Comparison of ENCODE assay signal across 1 cellular context in genomic region chr3:150546226-150547044, GRCh38.
A peak's percentile ranks its signal among the peaks of the same experiment; 100 is the strongest.
TF ChIP-seq lines count a peak whose summit lies in the region.

Gene EIF2A (plus strand): TSS chr3:150546787. CDS start chr3:150546803, 16 bp downstream.
Gene SERP1 (minus strand): TSS chr3:150546496. CDS start chr3:150546135, 361 bp downstream.

TF ChIP-seq in HepG2, 621 proteins besides CTCF, POLR2A, EP300 and RAD21 (continued from another document and continues in another):
- TF ChIP-seq CEBPZ (IDR thresholded peaks at IDR 0.05; ENCODE audit: low read length) (no peak), ZNF788 (CRISPR knock-in tag; IDR thresholded peaks at IDR 0.05; ENCODE audit: borderline replicate concordance) (peak; percentile 94; the same call in 1 of the 2 replicates), ZKSCAN5 (CRISPR knock-in tag; IDR thresholded peaks at IDR 0.05) (0 out of 2 replicates have a peak, but pooled peaks have one; percentile 29), ZNF234 (CRISPR knock-in tag; conservative IDR thresholded peaks at IDR 0.05) (peak; percentile 79; the same call in 1 of the 2 replicates), BRD4 (CRISPR knock-in tag; IDR thresholded peaks at IDR 0.05) (no peak; the same call in 1 of the 2 replicates), RBM39 (IDR thresholded peaks at IDR 0.05; ENCODE audit: low read depth, low read length, poor library complexity, severe bottlenecking) (peak; percentile 84), NFYB (CRISPR knock-in tag; IDR thresholded peaks at IDR 0.05) (peak; percentile 88), HOXA5 (CRISPR knock-in tag; IDR thresholded peaks at IDR 0.05) (peak; percentile 59), XBP1 (CRISPR knock-in tag; IDR thresholded peaks at IDR 0.05) (peak; percentile 99), NPAS2 (CRISPR knock-in tag; IDR thresholded peaks at IDR 0.05; ENCODE audit: borderline replicate concordance) (no peak), ZNF563 (CRISPR knock-in tag; IDR thresholded peaks at IDR 0.05) (peak; percentile 69; the same call in 1 of the 2 replicates), ZFP90 (CRISPR knock-in tag; IDR thresholded peaks at IDR 0.05; ENCODE audit: borderline replicate concordance) (peak; percentile 53; the same call in 1 of the 2 replicates), KDM5B (CRISPR knock-in tag; IDR thresholded peaks at IDR 0.05; ENCODE audit: borderline replicate concordance) (peak; percentile 91), SIN3B (IDR thresholded peaks at IDR 0.05; ENCODE audit: low read length) (peak; percentile 86), ATF7-NPFF (CRISPR knock-in tag; IDR thresholded peaks at IDR 0.05; ENCODE audit: low read depth) (no peak; the same call in 1 of the 2 replicates), SCMH1 (CRISPR knock-in tag; IDR thresholded peaks at IDR 0.05; ENCODE audit: borderline replicate concordance) (no peak), KIAA2018 (CRISPR knock-in tag; IDR thresholded peaks at IDR 0.05; ENCODE audit: borderline replicate concordance) (0 out of 2 replicates have a peak, but pooled peaks have one; percentile 78), ZNF614 (CRISPR knock-in tag; IDR thresholded peaks at IDR 0.05; ENCODE audit: borderline replicate concordance) (peak; percentile 30; the same call in 1 of the 2 replicates), MEF2D (CRISPR knock-in tag; IDR thresholded peaks at IDR 0.05) (peak; percentile 89; the same call in 1 of the 2 replicates), ZNF746 (CRISPR knock-in tag; IDR thresholded peaks at IDR 0.05) (peak; percentile 70), ZNF558 (CRISPR knock-in tag; IDR thresholded peaks at IDR 0.05; ENCODE audit: borderline replicate concordance) (peak; percentile 63; the same call in 1 of the 2 replicates), CREM (IDR thresholded peaks at IDR 0.05) (peak; percentile 99), CREM (CRISPR knock-in tag; IDR thresholded peaks at IDR 0.05) (peak; percentile 87), ERF (CRISPR knock-in tag; IDR thresholded peaks at IDR 0.05) (peak; percentile 72), SOX5 (CRISPR knock-in tag; IDR thresholded peaks at IDR 0.05; ENCODE audit: borderline replicate concordance) (peak; percentile 56; the same call in 1 of the 2 replicates), KMT2A (CRISPR knock-in tag; IDR thresholded peaks at IDR 0.05) (peak; percentile 97), NCOA1 (CRISPR knock-in tag; IDR thresholded peaks at IDR 0.05) (peak; percentile 75; the same call in 1 of the 2 replicates), RXRB (CRISPR knock-in tag; IDR thresholded peaks at IDR 0.05; ENCODE audit: borderline replicate concordance) (peak; percentile 36; the same call in 1 of the 2 replicates), MAF1 (CRISPR knock-in tag; IDR thresholded peaks at IDR 0.05; ENCODE audit: borderline replicate concordance) (peak; percentile 55; the same call in 1 of the 2 replicates), YEATS2 (CRISPR knock-in tag; IDR thresholded peaks at IDR 0.05; ENCODE audit: borderline replicate concordance) (peak; percentile 93)
- TF ChIP-seq, protein P1, sequence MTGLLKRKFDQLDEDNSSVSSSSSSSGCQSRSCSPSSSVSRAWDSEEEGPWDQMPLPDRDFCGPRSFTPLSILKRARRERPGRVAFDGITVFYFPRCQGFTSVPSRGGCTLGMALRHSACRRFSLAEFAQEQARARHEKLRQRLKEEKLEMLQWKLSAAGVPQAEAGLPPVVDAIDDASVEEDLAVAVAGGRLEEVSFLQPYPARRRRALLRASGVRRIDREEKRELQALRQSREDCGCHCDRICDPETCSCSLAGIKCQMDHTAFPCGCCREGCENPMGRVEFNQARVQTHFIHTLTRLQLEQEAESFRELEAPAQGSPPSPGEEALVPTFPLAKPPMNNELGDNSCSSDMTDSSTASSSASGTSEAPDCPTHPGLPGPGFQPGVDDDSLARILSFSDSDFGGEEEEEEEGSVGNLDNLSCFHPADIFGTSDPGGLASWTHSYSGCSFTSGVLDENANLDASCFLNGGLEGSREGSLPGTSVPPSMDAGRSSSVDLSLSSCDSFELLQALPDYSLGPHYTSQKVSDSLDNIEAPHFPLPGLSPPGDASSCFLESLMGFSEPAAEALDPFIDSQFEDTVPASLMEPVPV (CRISPR knock-in tag; IDR thresholded peaks at IDR 0.05), result peak; percentile 80; the same call in 1 of the 2 replicates
- TF ChIP-seq, protein P2, sequence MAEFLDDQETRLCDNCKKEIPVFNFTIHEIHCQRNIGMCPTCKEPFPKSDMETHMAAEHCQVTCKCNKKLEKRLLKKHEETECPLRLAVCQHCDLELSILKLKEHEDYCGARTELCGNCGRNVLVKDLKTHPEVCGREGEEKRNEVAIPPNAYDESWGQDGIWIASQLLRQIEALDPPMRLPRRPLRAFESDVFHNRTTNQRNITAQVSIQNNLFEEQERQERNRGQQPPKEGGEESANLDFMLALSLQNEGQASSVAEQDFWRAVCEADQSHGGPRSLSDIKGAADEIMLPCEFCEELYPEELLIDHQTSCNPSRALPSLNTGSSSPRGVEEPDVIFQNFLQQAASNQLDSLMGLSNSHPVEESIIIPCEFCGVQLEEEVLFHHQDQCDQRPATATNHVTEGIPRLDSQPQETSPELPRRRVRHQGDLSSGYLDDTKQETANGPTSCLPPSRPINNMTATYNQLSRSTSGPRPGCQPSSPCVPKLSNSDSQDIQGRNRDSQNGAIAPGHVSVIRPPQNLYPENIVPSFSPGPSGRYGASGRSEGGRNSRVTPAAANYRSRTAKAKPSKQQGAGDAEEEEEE (CRISPR knock-in tag; IDR thresholded peaks at IDR 0.05; ENCODE audit: borderline replicate concordance), result peak; percentile 96; the same call in 1 of the 2 replicates
- TF ChIP-seq, protein P3, sequence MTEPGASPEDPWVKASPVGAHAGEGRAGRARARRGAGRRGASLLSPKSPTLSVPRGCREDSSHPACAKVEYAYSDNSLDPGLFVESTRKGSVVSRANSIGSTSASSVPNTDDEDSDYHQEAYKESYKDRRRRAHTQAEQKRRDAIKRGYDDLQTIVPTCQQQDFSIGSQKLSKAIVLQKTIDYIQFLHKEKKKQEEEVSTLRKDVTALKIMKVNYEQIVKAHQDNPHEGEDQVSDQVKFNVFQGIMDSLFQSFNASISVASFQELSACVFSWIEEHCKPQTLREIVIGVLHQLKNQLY (CRISPR knock-in tag; IDR thresholded peaks at IDR 0.05), result peak; percentile 54
- TF ChIP-seq, protein P4, sequence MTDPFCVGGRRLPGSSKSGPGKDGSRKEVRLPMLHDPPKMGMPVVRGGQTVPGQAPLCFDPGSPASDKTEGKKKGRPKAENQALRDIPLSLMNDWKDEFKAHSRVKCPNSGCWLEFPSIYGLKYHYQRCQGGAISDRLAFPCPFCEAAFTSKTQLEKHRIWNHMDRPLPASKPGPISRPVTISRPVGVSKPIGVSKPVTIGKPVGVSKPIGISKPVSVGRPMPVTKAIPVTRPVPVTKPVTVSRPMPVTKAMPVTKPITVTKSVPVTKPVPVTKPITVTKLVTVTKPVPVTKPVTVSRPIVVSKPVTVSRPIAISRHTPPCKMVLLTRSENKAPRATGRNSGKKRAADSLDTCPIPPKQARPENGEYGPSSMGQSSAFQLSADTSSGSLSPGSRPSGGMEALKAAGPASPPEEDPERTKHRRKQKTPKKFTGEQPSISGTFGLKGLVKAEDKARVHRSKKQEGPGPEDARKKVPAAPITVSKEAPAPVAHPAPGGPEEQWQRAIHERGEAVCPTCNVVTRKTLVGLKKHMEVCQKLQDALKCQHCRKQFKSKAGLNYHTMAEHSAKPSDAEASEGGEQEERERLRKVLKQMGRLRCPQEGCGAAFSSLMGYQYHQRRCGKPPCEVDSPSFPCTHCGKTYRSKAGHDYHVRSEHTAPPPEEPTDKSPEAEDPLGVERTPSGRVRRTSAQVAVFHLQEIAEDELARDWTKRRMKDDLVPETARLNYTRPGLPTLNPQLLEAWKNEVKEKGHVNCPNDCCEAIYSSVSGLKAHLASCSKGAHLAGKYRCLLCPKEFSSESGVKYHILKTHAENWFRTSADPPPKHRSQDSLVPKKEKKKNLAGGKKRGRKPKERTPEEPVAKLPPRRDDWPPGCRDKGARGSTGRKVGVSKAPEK (CRISPR knock-in tag; IDR thresholded peaks at IDR 0.05; ENCODE audit: borderline replicate concordance), result no peak
- TF ChIP-seq, protein P5, sequence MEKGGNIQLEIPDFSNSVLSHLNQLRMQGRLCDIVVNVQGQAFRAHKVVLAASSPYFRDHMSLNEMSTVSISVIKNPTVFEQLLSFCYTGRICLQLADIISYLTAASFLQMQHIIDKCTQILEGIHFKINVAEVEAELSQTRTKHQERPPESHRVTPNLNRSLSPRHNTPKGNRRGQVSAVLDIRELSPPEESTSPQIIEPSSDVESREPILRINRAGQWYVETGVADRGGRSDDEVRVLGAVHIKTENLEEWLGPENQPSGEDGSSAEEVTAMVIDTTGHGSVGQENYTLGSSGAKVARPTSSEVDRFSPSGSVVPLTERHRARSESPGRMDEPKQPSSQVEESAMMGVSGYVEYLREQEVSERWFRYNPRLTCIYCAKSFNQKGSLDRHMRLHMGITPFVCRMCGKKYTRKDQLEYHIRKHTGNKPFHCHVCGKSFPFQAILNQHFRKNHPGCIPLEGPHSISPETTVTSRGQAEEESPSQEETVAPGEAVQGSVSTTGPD (CRISPR knock-in tag; IDR thresholded peaks at IDR 0.05), result no peak
